In genomic region chr15:77627067-77627466, GRCh38 we compare ENCODE assay signal across 1 cellular context.
TF ChIP-seq lines count a peak whose summit lies in the region.

No MANE protein-coding gene starts in this region.

TF ChIP-seq in GM23338, 12 proteins besides CTCF, POLR2A, EP300 and RAD21 (continued from another document):
- TF ChIP-seq ZNF462 (CRISPR knock-in tag; IDR thresholded peaks at IDR 0.05): no peak
- no peak for TF ChIP-seq POLR2AphosphoS5 (IDR thresholded peaks at IDR 0.05; ENCODE audit: low read depth)
- no peak for TF ChIP-seq ETS1 (IDR thresholded peaks at IDR 0.05)
- TF ChIP-seq REST (IDR thresholded peaks at IDR 0.05; ENCODE audit: unreplicated experiment): no peak
- TF ChIP-seq STAT1 (IDR thresholded peaks at IDR 0.05; ENCODE audit: unreplicated experiment): no peak
- no peak for TF ChIP-seq NANOG (IDR thresholded peaks at IDR 0.05; ENCODE audit: borderline replicate concordance)
- TF ChIP-seq JUNB (IDR thresholded peaks at IDR 0.05; ENCODE audit: unreplicated experiment): no peak
- no peak for TF ChIP-seq ZNF114 (CRISPR knock-in tag; IDR thresholded peaks at IDR 0.05)
- no peak for TF ChIP-seq ZNF331 (CRISPR knock-in tag; IDR thresholded peaks at IDR 0.05; ENCODE audit: low read depth)
- no peak for TF ChIP-seq CREB1 (CRISPR knock-in tag; IDR thresholded peaks at IDR 0.05; ENCODE audit: low read depth)
- TF ChIP-seq EZH2 (IDR thresholded peaks at IDR 0.05; ENCODE audit: low read depth, unreplicated experiment): no peak
